In the genomic region with DNA sequence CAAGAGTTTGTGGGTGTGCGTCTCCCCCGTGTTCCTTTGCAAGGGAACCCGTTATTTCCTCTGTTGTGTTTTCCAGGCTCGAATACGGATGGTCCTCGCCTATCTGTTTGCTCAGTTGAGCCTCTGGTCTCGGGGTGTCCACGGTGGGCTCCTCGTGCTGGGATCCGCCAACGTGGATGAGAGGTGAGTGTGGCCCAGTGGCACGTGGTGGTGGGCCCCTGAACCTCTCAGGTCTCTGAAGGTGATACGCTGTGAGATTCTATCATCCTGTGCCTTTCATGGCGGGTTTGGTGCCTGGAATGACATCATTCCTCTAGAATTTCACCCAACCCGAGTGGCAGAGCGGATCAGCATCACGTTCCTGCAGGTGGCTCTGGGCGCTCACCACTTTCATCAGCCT, we compare ENCODE assay signal across 28 cellular contexts. TPM values are rescaled to one million over a fixed set of nuclear protein-coding genes. Genes with fewer than 3 reads are reported as not detected.
"Had no signal": no experiment of that assay in that cellular context is flagged by ENCODE, and none has a peak within 500 bp of the region (broad histone marks: within the 10 kb centered on the region; RNA-seq: fewer than 3 reads in every experiment).

No MANE protein-coding gene starts in this region.

- ATAC-seq: activated CD8-positive, alpha-beta memory T cell treated with anti-CD3 and anti-CD28 coated beads, Interleukin-2, amount 10 ng/mL, durations not matched to agents 7 days and 5 days; Panc1; T-cell had no signal

- H3K27ac ChIP-seq: RWPE1 had no signal

- H3K27me3 Mint-ChIP-seq: activated B cell treated with CpG ODN at 0.5 μM for 24 hours; activated CD4-positive, alpha-beta T cell treated with anti-CD3 and anti-CD28 coated beads, Interleukin-2, amount 10 ng/mL, durations not matched to agents 24 days and 14 days; activated CD8-positive, alpha-beta memory T cell treated with anti-CD3 and anti-CD28 coated beads, Interleukin-2, amount 10 ng/mL, durations not matched to agents 7 days and 5 days; activated naive CD8-positive, alpha-beta T cell; brain; T-cell had no signal

- H3K4me3 Mint-ChIP-seq: activated B cell treated with CpG ODN at 0.5 μM for 24 hours; activated CD4-positive, alpha-beta T cell treated with anti-CD3 and anti-CD28 coated beads, Interleukin-2, amount 10 ng/mL, durations not matched to agents 24 days and 14 days; activated CD8-positive, alpha-beta memory T cell treated with anti-CD3 and anti-CD28 coated beads, Interleukin-2, amount 10 ng/mL, durations not matched to agents 7 days and 5 days; activated naive CD8-positive, alpha-beta T cell; brain; T-cell had no signal

- DNase-seq: activated B cell treated with CpG ODN at 0.5 μM for 24 hours; activated CD4-positive, alpha-beta T cell treated with anti-CD3 and anti-CD28 coated beads for 1 hour; activated CD4-positive, alpha-beta T cell treated with anti-CD3 and anti-CD28 coated beads, Interleukin-2, amount 10 ng/mL, durations not matched to agents 24 days and 14 days; activated CD4-positive, alpha-beta T cell treated with anti-CD3 and anti-CD28 coated beads, Interleukin-2, amount 50 U/mL, for 48 hours; activated CD8-positive, alpha-beta memory T cell treated with anti-CD3 and anti-CD28 coated beads, Interleukin-2, amount 10 ng/mL, durations not matched to agents 7 days and 5 days; activated naive CD4-positive, alpha-beta T cell; activated T-cell treated with anti-CD3 and anti-CD28 coated beads, Interleukin-2, amount 50 U/mL, for 48 hours; amygdala; MM.1S; NCI-H1105; NCI-H1436; NCI-H1694 treated with DMSO at 0.1 percent for 48 hours; NCI-H2029 treated with DMSO at 0.1 percent for 48 hours; NCI-H345; NCI-H510A; NCI-H69; NK-92 treated with Interleukin-12 subunit alpha and Interleukin-12 subunit beta, amount 100 ng/mL, for 24 hours; OCI-M1; SIG-M5; T-helper 2 cell; T1000 had no signal

- H3K27ac Mint-ChIP-seq: activated B cell treated with CpG ODN at 0.5 μM for 24 hours; activated CD4-positive, alpha-beta T cell treated with anti-CD3 and anti-CD28 coated beads, Interleukin-2, amount 10 ng/mL, durations not matched to agents 24 days and 14 days; activated CD8-positive, alpha-beta memory T cell treated with anti-CD3 and anti-CD28 coated beads, Interleukin-2, amount 10 ng/mL, durations not matched to agents 7 days and 5 days; brain; T-cell had no signal

- H3K9me3 Mint-ChIP-seq: activated B cell treated with CpG ODN at 0.5 μM for 24 hours; activated CD4-positive, alpha-beta T cell treated with anti-CD3 and anti-CD28 coated beads, Interleukin-2, amount 10 ng/mL, durations not matched to agents 24 days and 14 days; activated T-helper 2 cell treated with anti-CD3 and anti-CD28 coated beads, Interferon-gamma antibody, Interleukin-2, Interleukin-4, amounts not matched to agents 10 μg/mL and 5 μg/mL and 100 μg/mL, durations not matched to agents 14 hours and 24 hours and 36 hours; T-cell had no signal

RNA-seq across cellular contexts. Expression of a gene that starts 41.6 kb away (rescaled TPM):
- total RNA-seq: activated CD4-positive, alpha-beta T cell treated with anti-CD3 and anti-CD28 coated beads, Interleukin-2, amount 10 ng/mL, durations not matched to agents 24 days and 14 days; activated CD8-positive, alpha-beta memory T cell treated with anti-CD3 and anti-CD28 coated beads, Interleukin-2, amount 10 ng/mL, durations not matched to agents 7 days and 5 days; astrocyte; T-cell had no signal

RNA-seq across cellular contexts. Expression of a gene that starts 52.4 kb away (rescaled TPM):
- total RNA-seq: activated CD4-positive, alpha-beta T cell treated with anti-CD3 and anti-CD28 coated beads, Interleukin-2, amount 10 ng/mL, durations not matched to agents 24 days and 14 days; activated CD8-positive, alpha-beta memory T cell treated with anti-CD3 and anti-CD28 coated beads, Interleukin-2, amount 10 ng/mL, durations not matched to agents 7 days and 5 days; activated T-helper 2 cell treated with anti-CD3 and anti-CD28 coated beads, Interferon-gamma antibody, Interleukin-2, Interleukin-4, amounts not matched to agents 10 μg/mL and 5 μg/mL and 100 μg/mL, durations not matched to agents 14 hours and 24 hours and 36 hours; astrocyte; T-cell had no signal
